In genomic region chr19:33373701-33374405, GRCh38 we compare ENCODE assay signal across 1 cellular context.
TF ChIP-seq lines count a peak whose summit lies in the region.

Gene CEBPG, plus strand, starts transcription at chr19:33373709. Its CDS starts 5,531 bp downstream, at chr19:33379240.

TF ChIP-seq in K562, 482 proteins besides CTCF, POLR2A, EP300 and RAD21 (continued from another document and continues in another):
- peak in 1 of 2 experiments; percentile 94; a peak in 2 of 4 replicates for TF ChIP-seq ZNF639 (CRISPR knock-in tag; conservative IDR thresholded peaks at IDR 0.05 in 1 of 2, IDR thresholded peaks at IDR 0.05 in 1 of 2)
- TF ChIP-seq ZNF589 (CRISPR knock-in tag; IDR thresholded peaks at IDR 0.05; ENCODE audit: low read depth), result peak; percentile 73; the same call in 1 of the 2 replicates
- no peak for TF ChIP-seq RCOR1 (IDR thresholded peaks at IDR 0.05; ENCODE audit: borderline replicate concordance in 1 of 2, low read depth in 2 of 2, low read length in 2 of 2)
- TF ChIP-seq SRSF3 (IDR thresholded peaks at IDR 0.05; ENCODE audit: insufficient read depth, low read length), result peak; percentile 98; the same call in 1 of the 2 replicates
- TF ChIP-seq JUN (IDR thresholded peaks at IDR 0.05; ENCODE audit: borderline replicate concordance, low read depth, low read length), result peak; percentile 95
- no peak for TF ChIP-seq JUN (CRISPR knock-in tag; IDR thresholded peaks at IDR 0.05; ENCODE audit: borderline replicate concordance)
- TF ChIP-seq HMGXB4 (CRISPR knock-in tag; IDR thresholded peaks at IDR 0.05), result no peak
- TF ChIP-seq ERF (CRISPR knock-in tag; IDR thresholded peaks at IDR 0.05), result 0 out of 2 replicates have a peak, but pooled peaks have one; percentile 68
- TF ChIP-seq SMAD1 (IDR thresholded peaks at IDR 0.05; ENCODE audit: low read depth, low read length, partially characterized antibody), result peak; percentile 7
- TF ChIP-seq SMARCC2 (IDR thresholded peaks at IDR 0.05; ENCODE audit: low read depth), result 0 out of 2 replicates have a peak, but pooled peaks have one; percentile 28
- no peak for TF ChIP-seq ZNF354B (CRISPR knock-in tag; IDR thresholded peaks at IDR 0.05)
- peak; percentile 39 for TF ChIP-seq TBP (optimal IDR thresholded peaks at IDR 0.05; ENCODE audit: low read depth, low read length)
- TF ChIP-seq CHD1 (IDR thresholded peaks at IDR 0.05; ENCODE audit: low read length), result peak; percentile 78
- peak; percentile 92 for TF ChIP-seq RREB1 (CRISPR knock-in tag; IDR thresholded peaks at IDR 0.05)
- peak; percentile 98 for TF ChIP-seq ATF4 (CRISPR knock-in tag; IDR thresholded peaks at IDR 0.05)
- no peak for TF ChIP-seq MYBL2 (IDR thresholded peaks at IDR 0.05; ENCODE audit: low read depth)
- TF ChIP-seq MYBL2 (CRISPR knock-in tag; IDR thresholded peaks at IDR 0.05; ENCODE audit: borderline replicate concordance), result no peak
- TF ChIP-seq NBN (IDR thresholded peaks at IDR 0.05; ENCODE audit: low read depth), result no peak
- no peak for TF ChIP-seq SRF (CRISPR knock-in tag; IDR thresholded peaks at IDR 0.05)
- no peak for TF ChIP-seq ZNF609 (CRISPR knock-in tag; IDR thresholded peaks at IDR 0.05; ENCODE audit: borderline replicate concordance)
- TF ChIP-seq CUX1 (CRISPR knock-in tag; IDR thresholded peaks at IDR 0.05), result no peak
- TF ChIP-seq ETS1 (conservative IDR thresholded peaks at IDR 0.05; ENCODE audit: control insufficient read depth, low read depth, low read length), result peak; percentile 37; the same call in 1 of the 2 replicates
- no peak for TF ChIP-seq SOX6 (IDR thresholded peaks at IDR 0.05)
- peak; percentile 70 for TF ChIP-seq CTBP1 (IDR thresholded peaks at IDR 0.05; ENCODE audit: borderline replicate concordance)
- peak; percentile 90 for TF ChIP-seq CEBPG (CRISPR knock-in tag; IDR thresholded peaks at IDR 0.05)
- no peak for TF ChIP-seq CEBPG (tag; conservative IDR thresholded peaks at IDR 0.05 in 1 of 2, IDR thresholded peaks at IDR 0.05 in 1 of 2)
- TF ChIP-seq ZNF395 (CRISPR knock-in tag; IDR thresholded peaks at IDR 0.05), result 0 out of 2 replicates have a peak, but pooled peaks have one; percentile 14
- no peak for TF ChIP-seq CBFA2T2 (conservative IDR thresholded peaks at IDR 0.05)
- 0 out of 2 replicates have a peak, but pooled peaks have one; percentile 67 for TF ChIP-seq ZNF212 (CRISPR knock-in tag; IDR thresholded peaks at IDR 0.05)
- no peak for TF ChIP-seq BRCA1 (IDR thresholded peaks at IDR 0.05)
- no peak for TF ChIP-seq BRCA1 (CRISPR knock-in tag; IDR thresholded peaks at IDR 0.05)
- TF ChIP-seq TRIM28 (IDR thresholded peaks at IDR 0.05), result no peak
